In genomic region chr4:20997886-20998285, GRCh38 we compare ENCODE assay signal across 9 cellular contexts.
"Had no signal": no experiment of that assay in that cellular context is flagged by ENCODE, and none has a peak within 500 bp of the region (broad histone marks: within the 10 kb centered on the region; RNA-seq: fewer than 3 reads in every experiment).

No MANE protein-coding gene starts in this region.

- H3K4me1 Mint-ChIP-seq: H9 had no signal

- H2AFZ ChIP-seq: GM23248, GM23338 had no signal

- H3K4me3 Mint-ChIP-seq: GM23338, H9, HFFc6 had no signal

- DNase-seq: GM23248, GOT3, H7, H9, HCEC 1CT, HFFc6 had no signal

- ATAC-seq: GM23338, HCT116 had no signal

- H3K27ac ChIP-seq: GM23248 had no signal

- H3K27ac Mint-ChIP-seq: GM23338, H9, HFFc6 had no signal

- H3K4me3 ChIP-seq: GM23248, GM23338, HAP-1 had no signal

- H3K4me1 ChIP-seq: HAP-1 had no signal

- H3K9ac ChIP-seq: GM23248 had no signal

- H3K4me2 ChIP-seq: GM23338 had no signal

- H3K9me3 ChIP-seq: HAP-1 had no signal

- H3K9me3 Mint-ChIP-seq: GM23338 had no signal

- H3K36me3 ChIP-seq: HAP-1 had no signal
